ENCODE assay signal across 8 cellular contexts in genomic region chrX:107205770-107206696, GRCh38. TPM values are rescaled to one million over a fixed set of nuclear protein-coding genes. Genes with fewer than 3 reads are reported as not detected.
A peak's percentile ranks its signal among the peaks of the same experiment; 100 is the strongest.
DNase-seq lines count a peak whose midpoint lies in the region; ATAC-seq and TF ChIP-seq lines count a peak whose summit lies in the region.

TSS of gene DNAAF6 (plus strand) at chrX:107206611. CDS start at chrX:107212876, 6,265 bp downstream.
TSS of gene NUP62CL (minus strand) at chrX:107206433. CDS start at chrX:107175146, 31,287 bp downstream.

- 1 to 30% methylated on average over 59 to 66 of the region's 66 CpGs for WGBS in lung, 2 donors

- peaks cover 0 to 78% (median 30%) of the 10 kb centered on the region in 45 donors for H3K27me3 ChIP-seq in dorsolateral prefrontal cortex
- peaks cover 3% of the 10 kb centered on the region for H3K27me3 ChIP-seq in lung (ENCODE audit: control insufficient read depth, insufficient read depth)

- peak within 1 kb of the TSS in 58 of 59 donors; percentile 7 to 63 (median 46) for H3K4me3 ChIP-seq in dorsolateral prefrontal cortex
- H3K4me3 ChIP-seq in lung, result peak within 1 kb of the TSS; percentile 21

- ATAC-seq in GM18519 (IDR thresholded peaks at IDR 0.05; ENCODE audit: low FRiP score, unreplicated experiment) (peak; percentile 99), HG03060 (IDR thresholded peaks at IDR 0.05; ENCODE audit: low read depth, unreplicated experiment) (peak; percentile 96), lung (ENCODE audit: insufficient read depth, low FRiP score) (peak; percentile 87)

- peak; percentile 12 for DNase-seq in NCI-H2171 (lab: John Stamatoyannopoulos, UW)
- peak; percentile 30 to 48 for DNase-seq in activated CD4-positive, alpha-beta T cell treated with anti-CD3 and anti-CD28 coated beads, Interleukin-2, amount 50 U/mL, for 24 hours (ENCODE audit: low read depth in 1 of 2, low spot score in 1 of 2)
- peak in 5 of 10 donors; percentile 17 to 46 (median 29) for DNase-seq in dorsolateral prefrontal cortex
- peak; percentile 81 for DNase-seq in lung (ENCODE audit: low spot score)
- DNase-seq in stimulated activated CD8-positive, alpha-beta memory T cell treated with anti-CD3 and anti-CD28 coated beads, Interleukin-12 subunit alpha, Interleukin-12 subunit beta, amount 100 ng/mL, for 24 hours (ENCODE audit: extremely low read depth), result peak; percentile 22
- DNase-seq in KG1 (lab: John Stamatoyannopoulos, UW), result no peak

- peaks cover 0 to 8% of the 10 kb centered on the region in 2 donors for H3K9me3 ChIP-seq in lung (ENCODE audit: control insufficient read depth in 2 of 2, insufficient read depth in 1 of 2, low read length in 1 of 2)

- no peaks in the 10 kb centered on the region for H3K4me1 ChIP-seq in lung (ENCODE audit: control insufficient read depth in 2 of 2, insufficient read depth in 2 of 2, low read length in 2 of 2)

- intact Hi-C loops in dorsolateral prefrontal cortex (cut with DNase I), result no loop called here

- TF ChIP-seq CTCF in dorsolateral prefrontal cortex (IDR thresholded peaks at IDR 0.05 in 54 of 56, conservative IDR thresholded peaks at IDR 0.05 in 2 of 56; ENCODE audit: low read depth in 1 of 56, partially characterized antibody in 56 of 56) (no peak), lung (IDR thresholded peaks at IDR 0.05; ENCODE audit: control extremely low read depth, extremely low read depth) (no peak)

- H3K27ac ChIP-seq in dorsolateral prefrontal cortex (no peak within 1 kb of the TSS), lung (ENCODE audit: low read depth in 1 of 2, low read length in 1 of 2) (no peak within 1 kb of the TSS)

- H3K36me3 ChIP-seq in lung (ENCODE audit: control insufficient read depth in 2 of 2, insufficient read depth in 2 of 2, low read length in 2 of 2), result no peaks in the 10 kb centered on the region

RNA-seq across cellular contexts. Expression of gene DNAAF6, which starts in this region (rescaled TPM):
- total RNA-seq in dorsolateral prefrontal cortex (under 1 TPM in 1 of 120 experiments, not detected in 119; 0.64 TPM), lung (1 to 10 TPM; 3.3 to 4.9 TPM)
- 1 to 10 TPM; 1.7 to 2.7 TPM for polyA plus RNA-seq in lung

RNA-seq across cellular contexts. Expression of gene NUP62CL, which starts in this region (rescaled TPM):
- total RNA-seq in dorsolateral prefrontal cortex (1 to 10 TPM in 17 of 120 experiments, under 1 TPM in 64, not detected in 39; 0.26 to 2.2 (median 0.64) TPM), lung (10 to 100 TPM in 1 of 2 donors, 1 to 10 TPM in 1; 6.5 to 13.6 TPM)
- 1 to 10 TPM; 2.5 to 3.0 TPM for polyA plus RNA-seq in lung
